11 cellular contexts compared by ENCODE assay signal in the genomic region with DNA sequence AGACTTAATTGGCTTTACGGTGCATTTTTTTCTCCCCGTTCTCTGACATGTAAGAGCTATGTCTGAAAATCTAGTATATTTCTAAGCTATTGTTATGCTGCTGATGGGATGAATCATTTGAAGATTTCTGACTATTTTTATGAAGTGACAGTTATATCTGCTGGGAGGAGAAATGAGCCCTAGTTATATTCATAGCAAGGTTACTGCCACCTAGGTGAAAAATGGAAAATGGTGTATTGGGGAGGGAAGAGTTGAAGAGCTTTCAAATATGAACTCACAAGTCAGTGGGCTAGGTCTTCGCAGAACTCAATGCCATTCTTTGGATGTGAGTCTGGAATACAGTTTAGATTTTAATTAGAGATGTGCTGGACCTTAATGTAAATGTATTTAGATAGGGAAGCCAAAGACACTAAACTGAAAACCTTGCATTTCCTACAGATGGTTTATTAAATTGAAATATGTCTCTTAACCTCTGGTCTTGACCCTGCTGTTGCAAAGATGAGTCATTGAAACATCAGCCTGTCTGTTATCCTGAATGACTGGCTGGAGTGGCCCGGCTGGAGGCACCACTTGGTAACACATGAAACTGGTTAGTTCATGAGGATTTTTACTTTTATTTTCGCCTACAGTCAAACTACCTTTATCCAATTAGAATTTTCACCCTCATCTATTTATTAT.
DNase-seq lines count a peak whose midpoint lies in the region; ATAC-seq, FAIRE-seq and TF ChIP-seq lines count a peak whose summit lies in the region.
"Had no signal": no experiment of that assay in that cellular context is flagged by ENCODE, and none has a peak within 500 bp of the region (broad histone marks: within the 10 kb centered on the region; RNA-seq: fewer than 3 reads in every experiment).

No MANE protein-coding gene starts in this region.

- TF ChIP-seq POLR2A in H54 (IDR thresholded peaks at IDR 0.05; ENCODE audit: low read depth, low read length): no peak

- no peak for ATAC-seq in naive thymus-derived CD8-positive, alpha-beta T cell

- H3K36me3 Mint-ChIP-seq in naive thymus-derived CD8-positive, alpha-beta T cell: peaks cover 0 to 7% (median 5%) of the 10 kb centered on the region in 3 donors

- no peak overlapping the region for H3K4me3 ChIP-seq in fibroblast of the aortic adventitia (ENCODE audit: low read depth, low read length)
- H3K4me3 ChIP-seq: stomach had no signal

- peaks cover 4 to 10% (median 5%) of the 10 kb centered on the region in 4 donors for H3K4me1 Mint-ChIP-seq in naive thymus-derived CD8-positive, alpha-beta T cell

- H3K27ac Mint-ChIP-seq in naive thymus-derived CD8-positive, alpha-beta T cell: no peak overlapping the region

- FAIRE-seq in H54 (lab: Jason Lieb, UNC): peak; percentile 50

- TF ChIP-seq CTCF in fibroblast of the aortic adventitia (IDR thresholded peaks at IDR 0.05; ENCODE audit: insufficient read depth, low read length): no peak

- H3K4me3 Mint-ChIP-seq in naive thymus-derived CD8-positive, alpha-beta T cell: no peak overlapping the region

- POLR2A ChIA-PET in naive thymus-derived CD8-positive, alpha-beta T cell (lab: Charles Lee): no interaction called here

- DNase-seq in ELR (ENCODE audit: low read depth): peak; percentile 80
- no peak for DNase-seq in H54 (ENCODE audit: insufficient read length, low spot score)
- peak; percentile 42 for DNase-seq in OCI-M1 (lab: John Stamatoyannopoulos, UW)
- DNase-seq in fibroblast of the aortic adventitia (ENCODE audit: low read depth): peak; percentile 39
- no peak for DNase-seq in naive thymus-derived CD8-positive, alpha-beta T cell
- DNase-seq in NCI-H748 treated with DMSO at 0.1 percent for 48 hours (lab: John Stamatoyannopoulos, UW): no peak
- no peak for DNase-seq in C1 segment of cervical spinal cord (lab: John Stamatoyannopoulos, UW)
- DNase-seq in HuH-7 (ENCODE audit: low spot score): no peak
- DNase-seq: effector CD8-positive, alpha-beta T cell; stomach; WERI-Rb-1 had no signal

- peaks cover 0 to 4% (median 0%) of the 10 kb centered on the region in 5 donors for H3K27me3 Mint-ChIP-seq in naive thymus-derived CD8-positive, alpha-beta T cell

- peaks cover 0 to 20% (median 6%) of the 10 kb centered on the region in 9 donors for H3K9me3 Mint-ChIP-seq in naive thymus-derived CD8-positive, alpha-beta T cell

Comparison
In these comparisons a context has a peak if more than half of its experiments do, and no peak if none do; other contexts are left out.
1. DNase-seq: peak in ELR (single experiment), OCI-M1 (single experiment) and fibroblast of the aortic adventitia (single experiment); none in H54 (single experiment), naive thymus-derived CD8-positive, alpha-beta T cell (0 of 10), NCI-H748 treated with DMSO at 0.1 percent for 48 hours (single experiment), C1 segment of cervical spinal cord (0 of 14) and HuH-7 (single experiment).